In the genomic region with DNA sequence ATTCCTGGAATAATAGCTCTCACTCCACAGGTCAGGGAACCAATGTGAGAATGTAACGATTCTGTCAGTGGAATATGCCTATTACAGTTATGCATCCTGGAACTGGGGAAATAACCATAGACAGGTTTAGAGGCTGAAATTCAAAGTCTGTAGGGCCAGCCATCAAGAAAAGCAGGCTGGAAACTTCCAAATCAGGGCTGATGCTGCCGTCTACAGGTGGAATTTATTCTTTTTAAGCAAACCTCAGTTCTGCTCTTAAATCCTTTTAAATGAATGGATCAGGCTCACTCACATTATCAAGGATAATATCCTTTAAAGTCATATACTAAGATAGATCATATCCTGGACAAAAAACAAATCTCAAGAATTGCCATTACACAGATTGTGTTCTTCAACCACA, we compare ENCODE assay signal across 17 cellular contexts.
DNase-seq lines count a peak whose midpoint lies in the region; ATAC-seq and TF ChIP-seq lines count a peak whose summit lies in the region.
"Had no signal": no experiment of that assay in that cellular context is flagged by ENCODE, and none has a peak within 500 bp of the region (broad histone marks: within the 10 kb centered on the region; RNA-seq: fewer than 3 reads in every experiment).

No MANE protein-coding gene starts in this region.

- DNase-seq in NCI-H82 (lab: John Stamatoyannopoulos, UW) (peak; percentile 6), NCI-H82 treated with DMSO at 0.1 percent for 48 hours (lab: John Stamatoyannopoulos, UW; ENCODE audit: unreplicated experiment) (no peak), NB4 (ENCODE audit: low read depth) (peak; percentile 6), WTC11 (ENCODE audit: low spot score) (no peak), HK-2 (ENCODE audit: unreplicated experiment) (no peak)
- DNase-seq in activated T-cell treated with anti-CD3 and anti-CD28 coated beads, Interleukin-2, amount 50 U/mL, for 72 hours = no peak
- DNase-seq: ACHN; Calu3; CD4-positive, alpha-beta T cell; DMS 273 treated with DMSO at 0.1 percent for 48 hours; DMS79 treated with DMSO at 0.1 percent for 48 hours; GF-D8; H7 had no signal

- no peaks in the 10 kb centered on the region for H3K4me1 Mint-ChIP-seq in WTC11
- H3K4me1 Mint-ChIP-seq in activated T-cell treated with anti-CD3 and anti-CD28 coated beads, Interleukin-2, amount 50 U/mL, for 72 hours (ENCODE audit: low read depth) = no peaks in the 10 kb centered on the region

- CTCF ChIA-PET in WTC11 (lab: Charles Lee) = interaction anchor here (1.1 kb wide), 1 partner anchor 539 kb away, joined by 4 read pairs; no protein-coding TSS in a partner anchor

- no peak overlapping the region for H3K4me3 Mint-ChIP-seq in WTC11
- no peak overlapping the region for H3K4me3 Mint-ChIP-seq in activated T-cell treated with anti-CD3 and anti-CD28 coated beads, Interleukin-2, amount 50 U/mL, for 72 hours
- H3K4me3 Mint-ChIP-seq: CD4-positive, alpha-beta T cell had no signal

- H3K9me3 Mint-ChIP-seq in WTC11 = peaks cover 28% of the 10 kb centered on the region
- H3K9me3 Mint-ChIP-seq in activated T-cell treated with anti-CD3 and anti-CD28 coated beads, Interleukin-2, amount 50 U/mL, for 72 hours = peaks cover 4 to 9% of the 10 kb centered on the region in 2 donors

- POLR2A ChIA-PET in WTC11 (lab: Charles Lee) = no interaction called here

- H3K27ac Mint-ChIP-seq in WTC11 = no peak overlapping the region
- H3K27ac Mint-ChIP-seq in activated T-cell treated with anti-CD3 and anti-CD28 coated beads, Interleukin-2, amount 50 U/mL, for 72 hours = no peak overlapping the region
- H3K27ac Mint-ChIP-seq: CD4-positive, alpha-beta T cell had no signal

- H3K4me3 ChIP-seq in NB4 (ENCODE audit: low read depth, low read length) = no peak overlapping the region
- H3K4me3 ChIP-seq: BLaER1 treated with 17β-estradiol and CSF1 and Interleukin-3, amounts not matched to agents 10 nM and 100 nM had no signal

- ATAC-seq in WTC11 = 0 out of 2 replicates have a peak, but pooled peaks have one; percentile 28
- no peak for ATAC-seq in HG03342 (IDR thresholded peaks at IDR 0.05; ENCODE audit: unreplicated experiment)
- no peak for ATAC-seq in activated T-cell treated with anti-CD3 and anti-CD28 coated beads, Interleukin-2, amount 50 U/mL, for 72 hours (replicated peaks in 1 of 2)
- no peak for ATAC-seq in GM18502 (IDR thresholded peaks at IDR 0.05; ENCODE audit: poor library complexity, unreplicated experiment)
- ATAC-seq: HepG2 had no signal

- peaks cover 2% of the 10 kb centered on the region; the same call in 1 of the 2 replicates for H3K36me3 Mint-ChIP-seq in WTC11
- no peaks in the 10 kb centered on the region for H3K36me3 Mint-ChIP-seq in activated T-cell treated with anti-CD3 and anti-CD28 coated beads, Interleukin-2, amount 50 U/mL, for 72 hours (ENCODE audit: insufficient read depth in 2 of 2)

- H3K27me3 Mint-ChIP-seq in WTC11 (ENCODE audit: low read depth) = no peaks in the 10 kb centered on the region
- no peaks in the 10 kb centered on the region for H3K27me3 Mint-ChIP-seq in activated T-cell treated with anti-CD3 and anti-CD28 coated beads, Interleukin-2, amount 50 U/mL, for 72 hours (ENCODE audit: low read depth)
- H3K27me3 Mint-ChIP-seq: CD4-positive, alpha-beta T cell had no signal

- TF ChIP-seq CTCF in NB4 (IDR thresholded peaks at IDR 0.05; ENCODE audit: low read depth, low read length) (no peak), WTC11 (IDR thresholded peaks at IDR 0.05) (no peak)

- no peak for TF ChIP-seq POLR2A in NB4 (IDR thresholded peaks at IDR 0.05; ENCODE audit: extremely low read depth, insufficient read length)

TF ChIP-seq in WTC11, 78 proteins besides CTCF, POLR2A, EP300 and RAD21:
- TF ChIP-seq ESRRA (CRISPR knock-in tag; IDR thresholded peaks at IDR 0.05; ENCODE audit: borderline replicate concordance) (no peak), ETV6 (CRISPR knock-in tag; IDR thresholded peaks at IDR 0.05) (no peak), ZNF396 (CRISPR knock-in tag; IDR thresholded peaks at IDR 0.05; ENCODE audit: borderline replicate concordance) (no peak), KAT7 (CRISPR knock-in tag; IDR thresholded peaks at IDR 0.05; ENCODE audit: borderline replicate concordance) (no peak), SMAD3 (CRISPR knock-in tag; IDR thresholded peaks at IDR 0.05; ENCODE audit: borderline replicate concordance) (no peak), TEAD1 (CRISPR knock-in tag; IDR thresholded peaks at IDR 0.05) (no peak), ZNF121 (CRISPR knock-in tag; IDR thresholded peaks at IDR 0.05) (no peak), EMX1 (CRISPR knock-in tag; IDR thresholded peaks at IDR 0.05) (no peak), JUN (CRISPR knock-in tag; IDR thresholded peaks at IDR 0.05) (no peak), NR2C2 (CRISPR knock-in tag; IDR thresholded peaks at IDR 0.05) (no peak)
- TF ChIP-seq, protein P1, sequence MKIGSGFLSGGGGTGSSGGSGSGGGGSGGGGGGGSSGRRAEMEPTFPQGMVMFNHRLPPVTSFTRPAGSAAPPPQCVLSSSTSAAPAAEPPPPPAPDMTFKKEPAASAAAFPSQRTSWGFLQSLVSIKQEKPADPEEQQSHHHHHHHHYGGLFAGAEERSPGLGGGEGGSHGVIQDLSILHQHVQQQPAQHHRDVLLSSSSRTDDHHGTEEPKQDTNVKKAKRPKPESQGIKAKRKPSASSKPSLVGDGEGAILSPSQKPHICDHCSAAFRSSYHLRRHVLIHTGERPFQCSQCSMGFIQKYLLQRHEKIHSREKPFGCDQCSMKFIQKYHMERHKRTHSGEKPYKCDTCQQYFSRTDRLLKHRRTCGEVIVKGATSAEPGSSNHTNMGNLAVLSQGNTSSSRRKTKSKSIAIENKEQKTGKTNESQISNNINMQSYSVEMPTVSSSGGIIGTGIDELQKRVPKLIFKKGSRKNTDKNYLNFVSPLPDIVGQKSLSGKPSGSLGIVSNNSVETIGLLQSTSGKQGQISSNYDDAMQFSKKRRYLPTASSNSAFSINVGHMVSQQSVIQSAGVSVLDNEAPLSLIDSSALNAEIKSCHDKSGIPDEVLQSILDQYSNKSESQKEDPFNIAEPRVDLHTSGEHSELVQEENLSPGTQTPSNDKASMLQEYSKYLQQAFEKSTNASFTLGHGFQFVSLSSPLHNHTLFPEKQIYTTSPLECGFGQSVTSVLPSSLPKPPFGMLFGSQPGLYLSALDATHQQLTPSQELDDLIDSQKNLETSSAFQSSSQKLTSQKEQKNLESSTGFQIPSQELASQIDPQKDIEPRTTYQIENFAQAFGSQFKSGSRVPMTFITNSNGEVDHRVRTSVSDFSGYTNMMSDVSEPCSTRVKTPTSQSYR (CRISPR knock-in tag; IDR thresholded peaks at IDR 0.05) = no peak
- TF ChIP-seq, protein P2, sequence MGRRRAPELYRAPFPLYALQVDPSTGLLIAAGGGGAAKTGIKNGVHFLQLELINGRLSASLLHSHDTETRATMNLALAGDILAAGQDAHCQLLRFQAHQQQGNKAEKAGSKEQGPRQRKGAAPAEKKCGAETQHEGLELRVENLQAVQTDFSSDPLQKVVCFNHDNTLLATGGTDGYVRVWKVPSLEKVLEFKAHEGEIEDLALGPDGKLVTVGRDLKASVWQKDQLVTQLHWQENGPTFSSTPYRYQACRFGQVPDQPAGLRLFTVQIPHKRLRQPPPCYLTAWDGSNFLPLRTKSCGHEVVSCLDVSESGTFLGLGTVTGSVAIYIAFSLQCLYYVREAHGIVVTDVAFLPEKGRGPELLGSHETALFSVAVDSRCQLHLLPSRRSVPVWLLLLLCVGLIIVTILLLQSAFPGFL (CRISPR knock-in tag; IDR thresholded peaks at IDR 0.05; ENCODE audit: borderline replicate concordance) = no peak
- TF ChIP-seq, protein P3, sequence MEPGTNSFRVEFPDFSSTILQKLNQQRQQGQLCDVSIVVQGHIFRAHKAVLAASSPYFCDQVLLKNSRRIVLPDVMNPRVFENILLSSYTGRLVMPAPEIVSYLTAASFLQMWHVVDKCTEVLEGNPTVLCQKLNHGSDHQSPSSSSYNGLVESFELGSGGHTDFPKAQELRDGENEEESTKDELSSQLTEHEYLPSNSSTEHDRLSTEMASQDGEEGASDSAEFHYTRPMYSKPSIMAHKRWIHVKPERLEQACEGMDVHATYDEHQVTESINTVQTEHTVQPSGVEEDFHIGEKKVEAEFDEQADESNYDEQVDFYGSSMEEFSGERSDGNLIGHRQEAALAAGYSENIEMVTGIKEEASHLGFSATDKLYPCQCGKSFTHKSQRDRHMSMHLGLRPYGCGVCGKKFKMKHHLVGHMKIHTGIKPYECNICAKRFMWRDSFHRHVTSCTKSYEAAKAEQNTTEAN (CRISPR knock-in tag; IDR thresholded peaks at IDR 0.05) = no peak
- TF ChIP-seq, protein P4, sequence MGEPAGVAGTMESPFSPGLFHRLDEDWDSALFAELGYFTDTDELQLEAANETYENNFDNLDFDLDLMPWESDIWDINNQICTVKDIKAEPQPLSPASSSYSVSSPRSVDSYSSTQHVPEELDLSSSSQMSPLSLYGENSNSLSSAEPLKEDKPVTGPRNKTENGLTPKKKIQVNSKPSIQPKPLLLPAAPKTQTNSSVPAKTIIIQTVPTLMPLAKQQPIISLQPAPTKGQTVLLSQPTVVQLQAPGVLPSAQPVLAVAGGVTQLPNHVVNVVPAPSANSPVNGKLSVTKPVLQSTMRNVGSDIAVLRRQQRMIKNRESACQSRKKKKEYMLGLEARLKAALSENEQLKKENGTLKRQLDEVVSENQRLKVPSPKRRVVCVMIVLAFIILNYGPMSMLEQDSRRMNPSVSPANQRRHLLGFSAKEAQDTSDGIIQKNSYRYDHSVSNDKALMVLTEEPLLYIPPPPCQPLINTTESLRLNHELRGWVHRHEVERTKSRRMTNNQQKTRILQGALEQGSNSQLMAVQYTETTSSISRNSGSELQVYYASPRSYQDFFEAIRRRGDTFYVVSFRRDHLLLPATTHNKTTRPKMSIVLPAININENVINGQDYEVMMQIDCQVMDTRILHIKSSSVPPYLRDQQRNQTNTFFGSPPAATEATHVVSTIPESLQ (CRISPR knock-in tag; IDR thresholded peaks at IDR 0.05) = no peak

Comparison
In these comparisons a context has a peak if more than half of its experiments do, and no peak if none do; other contexts are left out.
1. DNase-seq: peak in NCI-H82 (single experiment) and NB4 (single experiment); none in NCI-H82 treated with DMSO at 0.1 percent for 48 hours (single experiment), WTC11 (single experiment), activated T-cell treated with anti-CD3 and anti-CD28 coated beads, Interleukin-2, amount 50 U/mL, for 72 hours (0 of 2) and HK-2 (single experiment).